ENCODE assay signal across 9 cellular contexts in the genomic region with DNA sequence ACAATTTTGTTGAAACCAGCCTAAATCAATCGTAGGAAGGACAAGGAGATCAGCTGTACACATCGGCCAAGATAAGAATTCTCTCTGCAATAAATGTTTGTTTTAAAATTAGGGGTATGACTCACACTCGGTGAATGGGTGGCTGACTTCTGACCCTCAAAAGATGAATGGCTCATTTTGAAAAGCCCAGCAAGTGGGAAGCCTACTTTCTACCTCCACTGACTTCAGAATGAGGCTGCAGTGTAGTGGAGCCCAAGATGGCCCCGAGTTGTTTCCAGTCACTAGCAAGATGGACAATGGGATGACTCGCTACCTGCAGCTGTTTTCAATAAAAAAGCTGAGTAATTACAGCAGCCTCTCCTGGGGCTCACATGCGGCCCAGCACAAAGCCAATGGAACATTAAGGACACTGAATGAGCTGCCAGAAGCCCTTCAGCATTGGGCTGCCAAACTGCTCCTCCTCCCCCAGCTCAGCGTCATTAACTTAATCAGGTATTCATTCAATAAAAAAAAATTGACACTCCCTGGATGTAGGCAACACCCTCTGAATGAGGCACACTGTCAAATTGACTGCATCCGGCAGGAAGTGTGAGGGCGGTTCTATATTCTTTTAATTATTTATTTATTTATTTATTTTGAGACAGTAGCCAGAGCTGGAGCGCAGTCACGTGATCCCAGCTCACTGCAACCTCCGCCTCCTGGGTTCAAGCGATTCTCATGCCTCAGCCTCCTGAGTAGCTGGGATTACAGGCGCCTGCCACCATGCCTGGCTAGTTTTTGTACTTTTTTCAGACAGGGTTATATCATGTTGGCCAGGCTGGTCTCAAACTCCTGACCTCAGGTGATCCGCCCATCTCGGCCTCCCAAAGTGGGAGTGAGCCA.
DNase-seq lines count a peak whose midpoint lies in the region; ATAC-seq, FAIRE-seq and TF ChIP-seq lines count a peak whose summit lies in the region.
"Had no signal": no experiment of that assay in that cellular context is flagged by ENCODE, and none has a peak within 500 bp of the region (broad histone marks: within the 10 kb centered on the region; RNA-seq: fewer than 3 reads in every experiment).

No MANE protein-coding gene starts in this region.

- FAIRE-seq in urothelium cell line (lab: Jason Lieb, UNC), result no peak

- peak overlapping the region; percentile 56 for H3K27ac ChIP-seq in left ventricle myocardium inferior (replicated peaks)
- no peak overlapping the region for H3K27ac ChIP-seq in WERI-Rb-1
- H3K27ac ChIP-seq: parathyroid adenoma had no signal

- H3K4me3 ChIP-seq in left ventricle myocardium inferior (no peak overlapping the region), WERI-Rb-1 (ENCODE audit: low read depth, low read length) (no peak overlapping the region)

- in situ Hi-C loops in GM13977 (cut with MboI; ENCODE audit: low pct_unique_long_range_greater_than_20kb, low sequenced_read_pairs, unreplicated experiment), result loop anchor here (25.0 kb wide), 1 partner anchor 742 kb away; no protein-coding TSS in a partner anchor

- peaks cover 35% of the 10 kb centered on the region for H3K4me1 ChIP-seq in left ventricle myocardium inferior
- H3K4me1 ChIP-seq: parathyroid adenoma had no signal

- H3K27me3 ChIP-seq in left ventricle myocardium inferior (ENCODE audit: low read depth), result no peaks in the 10 kb centered on the region
- no peaks in the 10 kb centered on the region for H3K27me3 ChIP-seq in WERI-Rb-1 (ENCODE audit: insufficient read depth, low read depth, severe bottlenecking)

- TF ChIP-seq CTCF in left ventricle myocardium inferior (IDR thresholded peaks at IDR 0.05; ENCODE audit: borderline replicate concordance) (no peak), WERI-Rb-1 (IDR thresholded peaks at IDR 0.05; ENCODE audit: low read depth, low read length) (no peak), GM13977 (IDR thresholded peaks at IDR 0.05; ENCODE audit: extremely low read depth, insufficient read depth, missing control alignments) (no peak)

- H3K36me3 ChIP-seq in left ventricle myocardium inferior (no peaks in the 10 kb centered on the region), WERI-Rb-1 (no peaks in the 10 kb centered on the region)

- intact Hi-C loops in left ventricle myocardium inferior (cut with micrococcal nuclease), result no loop called here

- H3K9me3 ChIP-seq in left ventricle myocardium inferior (replicated peaks) (no peaks in the 10 kb centered on the region), WERI-Rb-1 (ENCODE audit: severe bottlenecking) (no peaks in the 10 kb centered on the region)

- no peak for ATAC-seq in HG02884 (IDR thresholded peaks at IDR 0.05; ENCODE audit: unreplicated experiment)

- peak; percentile 13 for DNase-seq in activated CD8-positive, alpha-beta memory T cell treated with anti-CD3 and anti-CD28 coated beads for 24 hours
- no peak for DNase-seq in activated CD8-positive, alpha-beta memory T cell treated with anti-CD3 and anti-CD28 coated beads, Interleukin-2, amount 50 U/mL, for 48 hours
- peak; percentile 76 for DNase-seq in T1000 (lab: John Stamatoyannopoulos, UW)
- DNase-seq in left ventricle myocardium inferior, result no peak
- peak; percentile 52 for DNase-seq in urothelium cell line (ENCODE audit: low spot score)
- no peak for DNase-seq in WERI-Rb-1
- DNase-seq in GM13977 (ENCODE audit: low spot score), result no peak

Comparison
In these comparisons a context has a peak if more than half of its experiments do, and no peak if none do; other contexts are left out.
1. DNase-seq: peak in activated CD8-positive, alpha-beta memory T cell treated with anti-CD3 and anti-CD28 coated beads for 24 hours (single experiment), T1000 (single experiment) and urothelium cell line (single experiment); none in activated CD8-positive, alpha-beta memory T cell treated with anti-CD3 and anti-CD28 coated beads, Interleukin-2, amount 50 U/mL, for 48 hours (single experiment), left ventricle myocardium inferior (single experiment), WERI-Rb-1 (single experiment) and GM13977 (single experiment).